8 cellular contexts compared by ENCODE assay signal in the genomic region with DNA sequence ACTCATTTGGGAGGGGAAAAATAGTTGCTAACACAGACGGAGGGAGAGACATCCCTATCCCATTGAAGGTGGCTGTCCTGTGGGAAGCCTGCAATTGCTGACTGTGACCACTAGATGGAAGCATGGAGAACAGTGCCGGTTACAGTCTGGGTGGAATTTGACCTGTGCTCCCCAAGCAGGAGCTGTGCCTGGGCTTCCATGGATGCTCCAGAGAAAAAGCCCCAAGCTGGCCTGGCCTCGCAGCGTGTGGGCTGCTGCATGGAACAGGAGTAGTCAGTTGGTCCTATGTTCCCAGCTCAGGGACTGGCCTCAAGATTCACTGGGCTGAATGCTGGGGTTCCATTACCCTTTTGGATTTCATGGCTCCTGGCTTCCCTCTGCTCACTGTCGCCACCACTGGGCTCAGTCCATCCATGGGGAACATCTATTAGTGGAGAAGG.
DNase-seq lines count a peak whose midpoint lies in the region; ATAC-seq and TF ChIP-seq lines count a peak whose summit lies in the region.

No MANE protein-coding gene starts in this region.

- H3K9me3 ChIP-seq in DND-41 (ENCODE audit: insufficient read depth, low read length, severe bottlenecking) (no peaks in the 10 kb centered on the region), Panc1 (ENCODE audit: control insufficient read depth, insufficient read depth, low read depth, low read length) (no peaks in the 10 kb centered on the region), right cardiac atrium (ENCODE audit: control insufficient read depth, low read length) (no peaks in the 10 kb centered on the region), smooth muscle cell (replicated peaks; ENCODE audit: low read depth) (no peaks in the 10 kb centered on the region)

- H3K27me3 ChIP-seq in DND-41 (ENCODE audit: insufficient read depth, low read length, poor library complexity) = peaks cover 10% of the 10 kb centered on the region
- H3K27me3 ChIP-seq in Panc1 (ENCODE audit: control insufficient read depth, insufficient read depth, low read length) = no peaks in the 10 kb centered on the region; the same call in 1 of the 2 replicates
- H3K27me3 ChIP-seq in right cardiac atrium (ENCODE audit: control insufficient read depth, insufficient read depth) = no peaks in the 10 kb centered on the region
- no peaks in the 10 kb centered on the region for H3K27me3 ChIP-seq in smooth muscle cell (ENCODE audit: low read depth)

- H4K20me1 ChIP-seq in DND-41 (ENCODE audit: insufficient read depth, low read length) (no peaks in the 10 kb centered on the region), smooth muscle cell (ENCODE audit: low read depth) (no peaks in the 10 kb centered on the region)

- no peak overlapping the region for H3K27ac Mint-ChIP-seq in activated naive CD8-positive, alpha-beta T cell treated with anti-CD3 and anti-CD28 coated beads, Interleukin-2, amount 10 ng/mL, durations not matched to agents 7 days and 5 days

- DNase-seq in DND-41 (peak; percentile 54), HK-2 (ENCODE audit: unreplicated experiment) (peak; percentile 61), Panc1 (ENCODE audit: low read depth, low spot score) (peak; percentile 51), right cardiac atrium (peak in 2 of 3 donors; percentile 19 to 53), smooth muscle cell (lab: John Stamatoyannopoulos, UW; ENCODE audit: unreplicated experiment) (no peak)
- DNase-seq in activated naive CD8-positive, alpha-beta T cell treated with anti-CD3 and anti-CD28 coated beads, Interleukin-2, amount 10 ng/mL, durations not matched to agents 7 days and 5 days = no peak

- no peak overlapping the region for H3K27ac ChIP-seq in DND-41 (ENCODE audit: low read length)
- H3K27ac ChIP-seq in Panc1 (ENCODE audit: low read length) = no peak overlapping the region
- no peak overlapping the region for H3K27ac ChIP-seq in right cardiac atrium (ENCODE audit: low read length)
- no peak overlapping the region for H3K27ac ChIP-seq in smooth muscle cell (ENCODE audit: low read depth)

- H3K9ac ChIP-seq in DND-41 (ENCODE audit: low read depth, low read length) (no peak overlapping the region), smooth muscle cell (ENCODE audit: low read depth) (no peak overlapping the region)

- no peaks in the 10 kb centered on the region for H3K27me3 Mint-ChIP-seq in activated naive CD8-positive, alpha-beta T cell treated with anti-CD3 and anti-CD28 coated beads, Interleukin-2, amount 10 ng/mL, durations not matched to agents 7 days and 5 days

- no peaks in the 10 kb centered on the region for H3K79me2 ChIP-seq in DND-41 (ENCODE audit: insufficient read depth, low read length)
- H3K79me2 ChIP-seq in smooth muscle cell (ENCODE audit: low read depth) = no peaks in the 10 kb centered on the region

- no peaks in the 10 kb centered on the region for H3K36me3 Mint-ChIP-seq in activated naive CD8-positive, alpha-beta T cell treated with anti-CD3 and anti-CD28 coated beads, Interleukin-2, amount 10 ng/mL, durations not matched to agents 7 days and 5 days

- H2AFZ ChIP-seq in DND-41 (ENCODE audit: low read depth, low read length) (no peak overlapping the region), smooth muscle cell (ENCODE audit: low read depth) (no peak overlapping the region)

- POLR2A ChIA-PET in Panc1 (lab: Charles Lee) = no interaction called here
- POLR2A ChIA-PET in activated naive CD8-positive, alpha-beta T cell treated with anti-CD3 and anti-CD28 coated beads, Interleukin-2, amount 10 ng/mL, durations not matched to agents 7 days and 5 days (lab: Charles Lee) = no interaction called here

- H3K36me3 ChIP-seq in DND-41 (ENCODE audit: insufficient read depth, low read length) = no peaks in the 10 kb centered on the region
- H3K36me3 ChIP-seq in Panc1 (ENCODE audit: control insufficient read depth, insufficient read depth, low read length) = no peaks in the 10 kb centered on the region
- H3K36me3 ChIP-seq in smooth muscle cell (ENCODE audit: low read depth) = no peaks in the 10 kb centered on the region

- H3K4me2 ChIP-seq in DND-41 (ENCODE audit: insufficient read depth, low read length) (no peak overlapping the region), smooth muscle cell (no peak overlapping the region)

- no TSS peak for BruUV-seq in Panc1 (replicated peaks; lab: Mats Ljungman, UMichigan)

- TF ChIP-seq CTCF in DND-41 (IDR thresholded peaks at IDR 0.05; ENCODE audit: borderline replicate concordance, extremely low read depth, low read length, poor library complexity, severe bottlenecking) (peak; percentile 98), Panc1 (IDR thresholded peaks at IDR 0.05) (peak; percentile 93), smooth muscle cell (IDR thresholded peaks at IDR 0.05; ENCODE audit: borderline replicate concordance, insufficient read depth, poor library complexity, severe bottlenecking) (peak; percentile 82)

- H3F3A ChIP-seq in smooth muscle cell (ENCODE audit: low read depth) = no peaks in the 10 kb centered on the region

- H3K4me1 Mint-ChIP-seq in activated naive CD8-positive, alpha-beta T cell treated with anti-CD3 and anti-CD28 coated beads, Interleukin-2, amount 10 ng/mL, durations not matched to agents 7 days and 5 days = no peaks in the 10 kb centered on the region

- in situ Hi-C loops in Panc1 (cut with HindIII; ENCODE audit: low pct_unique_long_range_greater_than_20kb, low sequenced_read_pairs) = no loop called here

- H3K4me3 Mint-ChIP-seq in activated naive CD8-positive, alpha-beta T cell treated with anti-CD3 and anti-CD28 coated beads, Interleukin-2, amount 10 ng/mL, durations not matched to agents 7 days and 5 days = no peak overlapping the region

- intact Hi-C loops in Panc1 (cut with micrococcal nuclease; ENCODE audit: unreplicated experiment) = no loop called here
- intact Hi-C loops in right cardiac atrium (cut with DNase I) = loop anchor here in 1 of 4 donors (10.0 kb wide), 1 partner anchor 1450 kb away; a partner anchor contains a TSS

- WGBS in right cardiac atrium = 41% methylated on average over 5 of the region's 5 CpGs
- WGBS in smooth muscle cell (ENCODE audit: low lambda C conversion rate) = 48% methylated on average over 5 of the region's 5 CpGs

- no peak overlapping the region for H3K4me3 ChIP-seq in DND-41 (ENCODE audit: low read depth in 1 of 2, low read length in 2 of 2)
- H3K4me3 ChIP-seq in Panc1 (ENCODE audit: low read depth in 2 of 2, low read length in 2 of 2) = no peak overlapping the region
- H3K4me3 ChIP-seq in right cardiac atrium (ENCODE audit: low read length) = no peak overlapping the region
- no peak overlapping the region for H3K4me3 ChIP-seq in smooth muscle cell

- no peaks in the 10 kb centered on the region for H3K4me1 ChIP-seq in DND-41 (ENCODE audit: insufficient read depth, low read length)
- no peaks in the 10 kb centered on the region for H3K4me1 ChIP-seq in Panc1 (ENCODE audit: control insufficient read depth, insufficient read depth, low read length)
- no peaks in the 10 kb centered on the region for H3K4me1 ChIP-seq in right cardiac atrium (ENCODE audit: control insufficient read depth, insufficient read depth, low read length)
- no peaks in the 10 kb centered on the region for H3K4me1 ChIP-seq in smooth muscle cell (ENCODE audit: low read depth)

- ATAC-seq in DND-41 (ENCODE audit: insufficient read depth, low read depth) (peak; percentile 70; the same call in 2 of the 3 replicates), Panc1 (peak; percentile 85), right cardiac atrium (peak; percentile 49 to 63), GM18907 (IDR thresholded peaks at IDR 0.05; ENCODE audit: unreplicated experiment) (no peak), GM21528 (IDR thresholded peaks at IDR 0.05; ENCODE audit: low FRiP score, unreplicated experiment) (no peak)
- ATAC-seq in activated naive CD8-positive, alpha-beta T cell treated with anti-CD3 and anti-CD28 coated beads, Interleukin-2, amount 10 ng/mL, durations not matched to agents 7 days and 5 days (ENCODE audit: low read depth) = peak; percentile 50

- H3K9me3 Mint-ChIP-seq in activated naive CD8-positive, alpha-beta T cell treated with anti-CD3 and anti-CD28 coated beads, Interleukin-2, amount 10 ng/mL, durations not matched to agents 7 days and 5 days = no peaks in the 10 kb centered on the region

- CTCF ChIA-PET in Panc1 (lab: Charles Lee) = interaction anchor here (0.6 kb wide), 1 partner anchor 23 kb away, joined by 7 read pairs; no protein-coding TSS in a partner anchor

Comparison
In these comparisons a context has a peak if more than half of its experiments do, and no peak if none do; other contexts are left out.
1. ATAC-seq: peak in DND-41 (single experiment), Panc1 (single experiment), activated naive CD8-positive, alpha-beta T cell treated with anti-CD3 and anti-CD28 coated beads, Interleukin-2, amount 10 ng/mL, durations not matched to agents 7 days and 5 days (single experiment) and right cardiac atrium (2 of 2); none in GM18907 (single experiment) and GM21528 (single experiment).
2. DNase-seq: peak in DND-41 (single experiment), HK-2 (single experiment), Panc1 (single experiment) and right cardiac atrium (2 of 3); none in activated naive CD8-positive, alpha-beta T cell treated with anti-CD3 and anti-CD28 coated beads, Interleukin-2, amount 10 ng/mL, durations not matched to agents 7 days and 5 days (single experiment) and smooth muscle cell (single experiment).
3. Peak in every context shown above with its lines, with median percentiles within 50 percentile points of each other: CTCF ChIP-seq.